ENCODE assay signal across 23 cellular contexts in the genomic region with DNA sequence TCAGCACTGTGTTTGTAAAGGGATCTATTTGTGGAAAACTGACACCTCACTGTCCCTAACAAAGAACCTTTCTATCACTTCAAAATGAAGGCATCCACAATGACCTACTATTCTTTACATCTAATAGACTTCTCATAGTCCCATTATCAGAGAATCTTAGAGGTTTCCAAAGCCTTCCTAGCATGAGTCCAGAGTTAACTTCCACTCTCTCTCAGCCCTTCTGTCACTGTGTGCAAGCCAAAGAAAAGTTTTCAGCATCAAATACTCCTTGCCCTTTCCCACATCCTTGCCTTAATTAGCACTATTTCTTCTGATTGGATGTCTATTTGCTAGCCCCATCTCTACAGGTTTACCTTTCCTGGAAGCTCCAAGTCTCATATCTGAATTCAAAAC.
A peak's percentile ranks its signal among the peaks of the same experiment; 100 is the strongest.
DNase-seq lines count a peak whose midpoint lies in the region; ATAC-seq and TF ChIP-seq lines count a peak whose summit lies in the region.
"Had no signal": no experiment of that assay in that cellular context is flagged by ENCODE, and none has a peak within 500 bp of the region (broad histone marks: within the 10 kb centered on the region; RNA-seq: fewer than 3 reads in every experiment).

No MANE protein-coding gene starts in this region.

- H3K4me2 ChIP-seq in neuronal stem cell (ENCODE audit: insufficient read depth, low read length, poor library complexity, severe bottlenecking) = no peak overlapping the region
- H3K4me2 ChIP-seq: BLaER1 treated with 17β-estradiol and CSF1 and Interleukin-3, amounts not matched to agents 10 nM and 100 nM; KMS-11 had no signal

- H3K4ac ChIP-seq in neuronal stem cell (ENCODE audit: low read length) = no peak overlapping the region

- no peak overlapping the region for H3K18ac ChIP-seq in neuronal stem cell (ENCODE audit: low read length)

- no peaks in the 10 kb centered on the region for H3K9me3 ChIP-seq in neuronal stem cell (replicated peaks in 1 of 2; ENCODE audit: control insufficient read depth in 2 of 2, insufficient read depth in 1 of 2, low read depth in 1 of 2, low read length in 2 of 2)
- H3K9me3 ChIP-seq: BLaER1 treated with 17β-estradiol and CSF1 and Interleukin-3, amounts not matched to agents 10 nM and 100 nM; Caco-2; heart left ventricle; upper lobe of right lung had no signal

- H2BK12ac ChIP-seq in neuronal stem cell (ENCODE audit: low read length) = no peak overlapping the region

- H2BK15ac ChIP-seq in neuronal stem cell (ENCODE audit: low read length) = no peak overlapping the region

- DNase-seq in COLO829 (ENCODE audit: low spot score) (peak; percentile 13), NCI-H446 treated with DMSO at 0.1 percent for 48 hours (lab: John Stamatoyannopoulos, UW) (peak; percentile 77), dorsolateral prefrontal cortex (no peak), neuronal stem cell (ENCODE audit: low spot score) (no peak), NCI-H510A treated with DMSO at 0.1 percent for 48 hours (lab: John Stamatoyannopoulos, UW) (no peak)
- no peak for DNase-seq in activated CD8-positive, alpha-beta memory T cell treated with anti-CD3 and anti-CD28 coated beads, Interleukin-2, amount 50 U/mL, for 48 hours
- DNase-seq: ACHN; activated CD4-positive, alpha-beta T cell treated with anti-CD3 and anti-CD28 coated beads, Interleukin-2, amount 50 U/mL, for 1 hour; activated naive CD4-positive, alpha-beta T cell treated with anti-CD3 and anti-CD28 coated beads, Interleukin-2, amount 50 U/mL, for 16 hours; central memory CD4-positive, alpha-beta T cell; H7; heart left ventricle; left colon; NCI-H1436; NCI-H524; posterior cingulate gyrus; upper lobe of right lung had no signal

- H3K14ac ChIP-seq in neuronal stem cell (ENCODE audit: low read length) = no peak overlapping the region

- intact Hi-C loops in dorsolateral prefrontal cortex (cut with DNase I) = loop anchor here (5.0 to 10.0 kb wide), 2 partner anchors 55 to 57 kb away; no protein-coding TSS in a partner anchor

- peaks cover 3 to 41% of the 10 kb centered on the region in 2 donors for H3K4me1 ChIP-seq in neuronal stem cell (ENCODE audit: control insufficient read depth in 2 of 2, insufficient read depth in 1 of 2, low read depth in 1 of 2, low read length in 2 of 2)
- H3K4me1 ChIP-seq: BLaER1 treated with 17β-estradiol and CSF1 and Interleukin-3, amounts not matched to agents 10 nM and 100 nM; Caco-2; upper lobe of right lung had no signal

- H3K36me3 ChIP-seq in neuronal stem cell (replicated peaks in 1 of 2; ENCODE audit: control insufficient read depth in 2 of 2, insufficient read depth in 2 of 2, low read length in 2 of 2) = no peaks in the 10 kb centered on the region
- H3K36me3 ChIP-seq: BLaER1 treated with 17β-estradiol and CSF1 and Interleukin-3, amounts not matched to agents 10 nM and 100 nM; heart left ventricle; upper lobe of right lung had no signal

- no peak for TF ChIP-seq CTCF in dorsolateral prefrontal cortex (IDR thresholded peaks at IDR 0.05 in 54 of 56, conservative IDR thresholded peaks at IDR 0.05 in 2 of 56; ENCODE audit: low read depth in 1 of 56, partially characterized antibody in 56 of 56)

- H3K4me3 ChIP-seq in dorsolateral prefrontal cortex = peak overlapping the region in 25 of 59 donors; percentile 0 to 48 (median 11)
- H3K4me3 ChIP-seq in neuronal stem cell (ENCODE audit: low read length in 2 of 2) = no peak overlapping the region
- H3K4me3 ChIP-seq: BLaER1 treated with 17β-estradiol and CSF1 and Interleukin-3, amounts not matched to agents 10 nM and 100 nM; heart left ventricle; upper lobe of right lung had no signal

- H3K23ac ChIP-seq in neuronal stem cell (ENCODE audit: low read depth, low read length, poor library complexity) = no peak overlapping the region

- no peak overlapping the region for H4K8ac ChIP-seq in neuronal stem cell (ENCODE audit: low read depth, low read length)

- ATAC-seq in GM18868 (IDR thresholded peaks at IDR 0.05; ENCODE audit: unreplicated experiment) (no peak), HG02763 (IDR thresholded peaks at IDR 0.05; ENCODE audit: unreplicated experiment) (no peak)
- ATAC-seq: heart left ventricle, left colon, upper lobe of right lung had no signal

- no peaks in the 10 kb centered on the region for H3K27me3 ChIP-seq in dorsolateral prefrontal cortex
- H3K27me3 ChIP-seq in neuronal stem cell (ENCODE audit: control insufficient read depth in 3 of 3, insufficient read depth in 3 of 3, low read depth in 1 of 3, low read length in 3 of 3) = no peaks in the 10 kb centered on the region
- H3K27me3 ChIP-seq: BLaER1 treated with 17β-estradiol and CSF1 and Interleukin-3, amounts not matched to agents 10 nM and 100 nM; heart left ventricle; upper lobe of right lung had no signal

- no peak overlapping the region for H4K91ac ChIP-seq in neuronal stem cell (ENCODE audit: low read depth, low read length, poor library complexity)

- H2AK5ac ChIP-seq in neuronal stem cell (ENCODE audit: low read depth, low read length) = no peak overlapping the region

- no peak overlapping the region for H2AFZ ChIP-seq in neuronal stem cell (ENCODE audit: low read length)

- H3K27ac ChIP-seq in dorsolateral prefrontal cortex (peak overlapping the region in 56 of 59 donors; percentile 6 to 92 (median 64)), neuronal stem cell (replicated peaks; ENCODE audit: low read length) (peak overlapping the region; percentile 20)
- H3K27ac ChIP-seq: BLaER1 treated with 17β-estradiol and CSF1 and Interleukin-3, amounts not matched to agents 10 nM and 100 nM; heart left ventricle; KMS-11; upper lobe of right lung; VCaP had no signal

- H2BK5ac ChIP-seq in neuronal stem cell (ENCODE audit: low read length) = no peak overlapping the region

- H3K9ac ChIP-seq in neuronal stem cell (ENCODE audit: low read depth, low read length, poor library complexity) = no peak overlapping the region
- H3K9ac ChIP-seq: BLaER1 treated with 17β-estradiol and CSF1 and Interleukin-3, amounts not matched to agents 10 nM and 100 nM; KMS-11 had no signal

- no peak overlapping the region for H2BK120ac ChIP-seq in neuronal stem cell (ENCODE audit: low read depth, low read length)

- no peaks in the 10 kb centered on the region for H3K79me1 ChIP-seq in neuronal stem cell (ENCODE audit: low read depth, low read length)

Comparison
In these comparisons a context has a peak if more than half of its experiments do, and no peak if none do; other contexts are left out.
1. DNase-seq: peak in COLO829 (single experiment) and NCI-H446 treated with DMSO at 0.1 percent for 48 hours (single experiment); none in dorsolateral prefrontal cortex (0 of 10), neuronal stem cell (single experiment), NCI-H510A treated with DMSO at 0.1 percent for 48 hours (single experiment) and activated CD8-positive, alpha-beta memory T cell treated with anti-CD3 and anti-CD28 coated beads, Interleukin-2, amount 50 U/mL, for 48 hours (single experiment).